8 cellular contexts compared by ENCODE assay signal in genomic region chr3:13015286-13016082, GRCh38. TPM values are rescaled to one million over a fixed set of nuclear protein-coding genes. Genes with fewer than 3 reads are reported as not detected.
A peak's percentile ranks its signal among the peaks of the same experiment; 100 is the strongest.
DNase-seq lines count a peak whose midpoint lies in the region; ATAC-seq and TF ChIP-seq lines count a peak whose summit lies in the region.

No MANE protein-coding gene starts in this region.

- H3K4me1 ChIP-seq in BLaER1 (peaks cover 97% of the 10 kb centered on the region), ectodermal cell (ENCODE audit: control insufficient read depth, insufficient read depth, low read length) (peaks cover 66% of the 10 kb centered on the region), spleen (peaks cover 77 to 100% (median 98%) of the 10 kb centered on the region in 6 donors)

- H3K27me3 ChIP-seq in BLaER1 (no peaks in the 10 kb centered on the region), WERI-Rb-1 (ENCODE audit: insufficient read depth, low read depth, severe bottlenecking) (no peaks in the 10 kb centered on the region), ectodermal cell (ENCODE audit: control insufficient read depth, insufficient read depth, low read length, poor library complexity, severe bottlenecking) (no peaks in the 10 kb centered on the region), spleen (replicated peaks in 1 of 7) (no peaks in the 10 kb centered on the region)

- H3K27ac ChIP-seq in BLaER1: peak overlapping the region; percentile 98
- peak overlapping the region; percentile 18 for H3K27ac ChIP-seq in WERI-Rb-1
- peak overlapping the region; percentile 26 for H3K27ac ChIP-seq in ectodermal cell (ENCODE audit: insufficient read depth, low read depth, low read length, poor library complexity, severe bottlenecking)
- H3K27ac ChIP-seq in spleen: peak overlapping the region; percentile 83 to 99 (median 97)

- TF ChIP-seq CTCF in WERI-Rb-1 (IDR thresholded peaks at IDR 0.05; ENCODE audit: low read depth, low read length) (no peak), spleen (IDR thresholded peaks at IDR 0.05 in 8 of 11, conservative IDR thresholded peaks at IDR 0.05 in 3 of 11) (no peak)

- H3K4me3 ChIP-seq in BLaER1: peak overlapping the region; percentile 77
- H3K4me3 ChIP-seq in WERI-Rb-1 (ENCODE audit: low read depth, low read length): no peak overlapping the region
- no peak overlapping the region for H3K4me3 ChIP-seq in ectodermal cell (ENCODE audit: insufficient read depth, low read depth, low read length)
- H3K4me3 ChIP-seq in spleen: peak overlapping the region in 7 of 8 donors; percentile 28 to 69 (median 38)

- WGBS in ectodermal cell, 2 experiments: 84 to 87% methylated on average over 18 of the region's 18 CpGs
- WGBS in spleen, 5 donors: 5 to 27% (median 15%) methylated on average over 7 to 18 of the region's 18 CpGs

- H4K20me1 ChIP-seq in BLaER1: peaks cover 50% of the 10 kb centered on the region

- intact Hi-C loops in spleen (cut with DNase I; ENCODE audit: low total_unique reads): no loop called here

- peak; percentile 31 for ATAC-seq in HG02610 (IDR thresholded peaks at IDR 0.05; ENCODE audit: unreplicated experiment)

- no peaks in the 10 kb centered on the region for H3K36me3 ChIP-seq in BLaER1
- H3K36me3 ChIP-seq in WERI-Rb-1: peaks cover 13% of the 10 kb centered on the region
- no peaks in the 10 kb centered on the region for H3K36me3 ChIP-seq in ectodermal cell (ENCODE audit: control insufficient read depth, insufficient read depth, low read length)
- peaks cover 0 to 4% (median 0%) of the 10 kb centered on the region in 6 donors for H3K36me3 ChIP-seq in spleen

- H3K9me3 ChIP-seq in BLaER1: no peaks in the 10 kb centered on the region
- H3K9me3 ChIP-seq in WERI-Rb-1 (ENCODE audit: severe bottlenecking): no peaks in the 10 kb centered on the region
- no peaks in the 10 kb centered on the region for H3K9me3 ChIP-seq in ectodermal cell (ENCODE audit: control insufficient read depth, low read length)
- no peaks in the 10 kb centered on the region for H3K9me3 ChIP-seq in spleen

- H3K9ac ChIP-seq in BLaER1: peak overlapping the region; percentile 91

- no peak for DNase-seq in WERI-Rb-1
- DNase-seq in spleen: peak; percentile 94
- DNase-seq in NCI-H1105 treated with DMSO at 0.1 percent for 48 hours (lab: John Stamatoyannopoulos, UW): no peak
- no peak for DNase-seq in NCI-H774 (lab: John Stamatoyannopoulos, UW)
- no peak for DNase-seq in GM03348 (ENCODE audit: low spot score)

- peak in 2 of 3 donors; percentile 33 to 41 for TF ChIP-seq POLR2A in spleen (IDR thresholded peaks at IDR 0.05)

- peak overlapping the region; percentile 98 for H3K4me2 ChIP-seq in BLaER1

RNA-seq across cellular contexts. Expression of gene IQSEC1, which starts 57.7 kb away (rescaled TPM):
- 29.6 TPM for polyA plus RNA-seq in ectodermal cell (2013, experiment 1 of 4)
- 32.4 TPM for polyA plus RNA-seq in ectodermal cell (2013, experiment 2 of 4)
- polyA plus RNA-seq in ectodermal cell (2013, experiment 3 of 4): 26.7 TPM
- 31.2 TPM for polyA plus RNA-seq in ectodermal cell (2013, experiment 4 of 4)
- total RNA-seq in spleen: 100 to 1,000 TPM; 107 to 170 (median 123) TPM
- polyA plus RNA-seq in spleen: 10 to 100 TPM; 23.0 to 39.1 (median 38.7) TPM

Comparison
In these comparisons a context has a peak if more than half of its experiments do, and no peak if none do; other contexts are left out.
1. H3K27ac ChIP-seq: peak in every context shown above with its lines; median percentile 98 in BLaER1; 97 in spleen; 26 in ectodermal cell; 18 in WERI-Rb-1.
2. H3K4me3 ChIP-seq: peak in BLaER1 (single experiment) and spleen (7 of 8); none in WERI-Rb-1 (single experiment) and ectodermal cell (single experiment).